Comparison of ENCODE assay signal across 10 cellular contexts in the genomic region with DNA sequence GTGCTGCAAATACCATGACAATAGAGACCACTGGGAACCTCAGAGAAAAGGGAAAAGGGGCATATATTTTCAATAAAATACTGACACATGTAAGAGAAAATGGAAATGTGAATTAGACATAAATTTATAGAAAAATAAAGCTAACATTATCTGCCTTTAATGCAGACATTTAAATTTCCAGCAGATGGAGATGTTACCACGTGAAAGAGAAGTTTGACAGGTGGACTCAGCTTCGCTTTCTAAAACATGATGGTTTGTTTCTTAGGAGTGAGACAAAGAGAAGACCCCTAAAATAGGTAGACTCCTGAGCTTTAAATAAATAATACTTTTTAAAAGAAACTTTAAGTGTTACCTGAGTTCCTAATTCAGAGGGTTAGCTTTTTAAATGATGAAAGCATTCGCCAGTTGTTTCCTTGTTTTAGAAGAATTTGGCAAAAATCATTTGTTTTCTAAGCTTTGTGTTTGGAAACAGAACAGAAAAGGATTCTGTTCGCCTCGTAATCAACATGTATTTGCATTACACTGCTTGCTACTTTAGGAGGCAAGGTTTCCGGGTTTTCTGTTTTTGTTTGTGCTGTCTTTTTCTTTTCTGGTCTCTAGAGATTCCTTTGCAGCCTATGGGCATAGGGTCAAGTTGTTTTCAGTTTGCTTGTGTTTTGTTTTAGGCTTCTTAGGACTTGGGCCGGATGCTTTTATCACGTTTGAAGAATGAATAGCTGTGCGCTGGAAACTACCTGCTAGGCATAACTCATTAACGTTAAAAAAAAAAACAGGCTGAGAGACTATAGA.
A peak's percentile ranks its signal among the peaks of the same experiment; 100 is the strongest.
DNase-seq lines count a peak whose midpoint lies in the region; ATAC-seq lines count a peak whose summit lies in the region.
"Had no signal": no experiment of that assay in that cellular context is flagged by ENCODE, and none has a peak within 500 bp of the region (broad histone marks: within the 10 kb centered on the region; RNA-seq: fewer than 3 reads in every experiment).

No MANE protein-coding gene starts in this region.

- no peak overlapping the region for H3K27ac Mint-ChIP-seq in activated T-helper 2 cell treated with anti-CD3 and anti-CD28 coated beads, Interferon-gamma antibody, Interleukin-2, Interleukin-4, amounts not matched to agents 10 μg/mL and 5 μg/mL and 100 μg/mL, durations not matched to agents 14 hours and 24 hours and 36 hours

- H3K27ac ChIP-seq in BLaER1 (no peak overlapping the region), caudate nucleus (ENCODE audit: low read depth, low read length) (peak overlapping the region; percentile 16), mesendoderm (ENCODE audit: low read depth, low read length) (no peak overlapping the region)

- no peak overlapping the region for H3K23ac ChIP-seq in mesendoderm (ENCODE audit: low read length)

- no peak overlapping the region for H3K4me3 Mint-ChIP-seq in activated T-helper 2 cell treated with anti-CD3 and anti-CD28 coated beads, Interferon-gamma antibody, Interleukin-2, Interleukin-4, amounts not matched to agents 10 μg/mL and 5 μg/mL and 100 μg/mL, durations not matched to agents 14 hours and 24 hours and 36 hours (ENCODE audit: low read depth)
- H3K4me3 Mint-ChIP-seq: naive thymus-derived CD8-positive, alpha-beta T cell had no signal

- H4K8ac ChIP-seq in mesendoderm (ENCODE audit: low read depth, low read length), result no peak overlapping the region

- H3K79me2 ChIP-seq in mesendoderm (ENCODE audit: control insufficient read depth, insufficient read depth, low read length), result no peaks in the 10 kb centered on the region

- H3K36me3 Mint-ChIP-seq in activated T-helper 2 cell treated with anti-CD3 and anti-CD28 coated beads, Interferon-gamma antibody, Interleukin-2, Interleukin-4, amounts not matched to agents 10 μg/mL and 5 μg/mL and 100 μg/mL, durations not matched to agents 14 hours and 24 hours and 36 hours (ENCODE audit: low read depth), result no peaks in the 10 kb centered on the region
- H3K36me3 Mint-ChIP-seq: naive thymus-derived CD8-positive, alpha-beta T cell had no signal

- H3K4me3 ChIP-seq in BLaER1 (0 out of 2 replicates have a peak overlapping the region, but pooled peaks have one; percentile 1), mesendoderm (ENCODE audit: low read length) (no peak overlapping the region)

- H3K27me3 ChIP-seq in BLaER1 (no peaks in the 10 kb centered on the region), mesendoderm (ENCODE audit: insufficient read depth, low read length, poor library complexity) (no peaks in the 10 kb centered on the region)

- H2BK120ac ChIP-seq in mesendoderm (ENCODE audit: low read depth, low read length), result no peak overlapping the region

- peak overlapping the region; percentile 77 for H3K4me2 ChIP-seq in BLaER1
- H3K4me2 ChIP-seq in mesendoderm (ENCODE audit: low read length), result no peak overlapping the region

- no peak overlapping the region for H4K5ac ChIP-seq in mesendoderm (ENCODE audit: low read length)

- H3K36me3 ChIP-seq in BLaER1 (no peaks in the 10 kb centered on the region), mesendoderm (ENCODE audit: control insufficient read depth, insufficient read depth, low read length) (no peaks in the 10 kb centered on the region)

- WGBS in mesendoderm (ENCODE audit: extremely low coverage, insufficient coverage, low lambda C conversion rate), result no CpG with 5 or more reads among the region's 10 CpGs

- H3K4me1 Mint-ChIP-seq in activated T-helper 2 cell treated with anti-CD3 and anti-CD28 coated beads, Interferon-gamma antibody, Interleukin-2, Interleukin-4, amounts not matched to agents 10 μg/mL and 5 μg/mL and 100 μg/mL, durations not matched to agents 14 hours and 24 hours and 36 hours (ENCODE audit: low read depth), result no peaks in the 10 kb centered on the region

- intact Hi-C loops in activated T-helper 2 cell treated with anti-CD3 and anti-CD28 coated beads, Interferon-gamma antibody, Interleukin-2, Interleukin-4, amounts not matched to agents 10 μg/mL and 5 μg/mL and 100 μg/mL, durations not matched to agents 14 hours and 24 hours and 36 hours (cut with micrococcal nuclease), result no loop called here

- no peak overlapping the region for H3K56ac ChIP-seq in mesendoderm (ENCODE audit: low read length)

- H3K9ac ChIP-seq in BLaER1 (no peak overlapping the region), mesendoderm (ENCODE audit: low read length) (no peak overlapping the region)

- H3K79me1 ChIP-seq in mesendoderm (ENCODE audit: low read length), result no peaks in the 10 kb centered on the region

- H3K4me1 ChIP-seq in BLaER1 (peaks cover 44% of the 10 kb centered on the region), mesendoderm (ENCODE audit: control insufficient read depth, low read depth, low read length) (no peaks in the 10 kb centered on the region)

- no peaks in the 10 kb centered on the region for H3K9me3 Mint-ChIP-seq in activated T-helper 2 cell treated with anti-CD3 and anti-CD28 coated beads, Interferon-gamma antibody, Interleukin-2, Interleukin-4, amounts not matched to agents 10 μg/mL and 5 μg/mL and 100 μg/mL, durations not matched to agents 14 hours and 24 hours and 36 hours

- no peak overlapping the region for H2BK15ac ChIP-seq in mesendoderm (replicated peaks; ENCODE audit: low read depth)

- peaks cover 31% of the 10 kb centered on the region for H3K27me3 Mint-ChIP-seq in activated T-helper 2 cell treated with anti-CD3 and anti-CD28 coated beads, Interferon-gamma antibody, Interleukin-2, Interleukin-4, amounts not matched to agents 10 μg/mL and 5 μg/mL and 100 μg/mL, durations not matched to agents 14 hours and 24 hours and 36 hours (ENCODE audit: low read depth)

- H3K18ac ChIP-seq in mesendoderm (ENCODE audit: low read length), result no peak overlapping the region

- ATAC-seq in HG03521 (IDR thresholded peaks at IDR 0.05; ENCODE audit: unreplicated experiment) (no peak), GM21423 (IDR thresholded peaks at IDR 0.05; ENCODE audit: unreplicated experiment) (no peak)
- ATAC-seq: naive thymus-derived CD8-positive, alpha-beta T cell had no signal

- H3K4ac ChIP-seq in mesendoderm (ENCODE audit: low read depth, low read length), result no peak overlapping the region

- peak; percentile 45 for DNase-seq in LoVo (ENCODE audit: low spot score)
- peak in 1 of 61 donors; percentile 37 for DNase-seq in caudate nucleus (lab: John Stamatoyannopoulos, UW)
- DNase-seq in mesendoderm, result peak; percentile 29
- DNase-seq in activated T-helper 2 cell treated with anti-CD3 and anti-CD28 coated beads, Interferon-gamma antibody, Interleukin-2, Interleukin-4, amounts not matched to agents 10 μg/mL and 5 μg/mL and 100 μg/mL, durations not matched to agents 14 hours and 24 hours and 36 hours (ENCODE audit: low spot score), result no peak
- DNase-seq in cortex of kidney (lab: John Stamatoyannopoulos, UW), result no peak
- DNase-seq: activated naive CD4-positive, alpha-beta T cell treated with Interleukin-2 at 50 U/mL for 16 hours had no signal

- H3K9me3 ChIP-seq in BLaER1, result peaks cover 12% of the 10 kb centered on the region

- no peaks in the 10 kb centered on the region for H4K20me1 ChIP-seq in BLaER1

- no peak overlapping the region for H2BK5ac ChIP-seq in mesendoderm (ENCODE audit: low read length)

- no peak overlapping the region for H2AK5ac ChIP-seq in mesendoderm (ENCODE audit: low read length)

Comparison
In these comparisons a context has a peak if more than half of its experiments do, and no peak if none do; other contexts are left out.
1. DNase-seq: peak in LoVo (single experiment) and mesendoderm (single experiment); none in activated T-helper 2 cell treated with anti-CD3 and anti-CD28 coated beads, Interferon-gamma antibody, Interleukin-2, Interleukin-4, amounts not matched to agents 10 μg/mL and 5 μg/mL and 100 μg/mL, durations not matched to agents 14 hours and 24 hours and 36 hours (single experiment) and cortex of kidney (single experiment).